Comparison of ENCODE assay signal across 10 cellular contexts in genomic region chr6:63787021-63787420, GRCh38.
"Had no signal": no experiment of that assay in that cellular context is flagged by ENCODE, and none has a peak within 500 bp of the region (broad histone marks: within the 10 kb centered on the region; RNA-seq: fewer than 3 reads in every experiment).

No MANE protein-coding gene starts in this region.

- H3K36me3 ChIP-seq: ovary, sigmoid colon, thyroid gland had no signal

- H3K27ac ChIP-seq: body of pancreas, ovary, sigmoid colon, thyroid gland had no signal

- H3K9me3 ChIP-seq: body of pancreas, ovary, sigmoid colon, thyroid gland had no signal

- DNase-seq: activated CD4-positive, alpha-beta T cell treated with anti-CD3 and anti-CD28 coated beads, Interleukin-2, amount 10 ng/mL, durations not matched to agents 7 days and 5 days; activated CD8-positive, alpha-beta memory T cell treated with anti-CD3 and anti-CD28 coated beads, Interleukin-2, amount 50 U/mL, for 48 hours; activated gamma-delta T cell treated with Interleukin-2 at 50 U/mL for 16 hours; amygdala; body of pancreas; effector CD8-positive, alpha-beta T cell; left ventricle myocardium superior; ovary; sigmoid colon; thyroid gland had no signal

- H3K27me3 ChIP-seq: body of pancreas, ovary, sigmoid colon, thyroid gland had no signal

- H3K4me1 ChIP-seq: sigmoid colon, thyroid gland had no signal

- H3K4me3 ChIP-seq: body of pancreas, ovary, sigmoid colon, thyroid gland had no signal
